In the genomic region with DNA sequence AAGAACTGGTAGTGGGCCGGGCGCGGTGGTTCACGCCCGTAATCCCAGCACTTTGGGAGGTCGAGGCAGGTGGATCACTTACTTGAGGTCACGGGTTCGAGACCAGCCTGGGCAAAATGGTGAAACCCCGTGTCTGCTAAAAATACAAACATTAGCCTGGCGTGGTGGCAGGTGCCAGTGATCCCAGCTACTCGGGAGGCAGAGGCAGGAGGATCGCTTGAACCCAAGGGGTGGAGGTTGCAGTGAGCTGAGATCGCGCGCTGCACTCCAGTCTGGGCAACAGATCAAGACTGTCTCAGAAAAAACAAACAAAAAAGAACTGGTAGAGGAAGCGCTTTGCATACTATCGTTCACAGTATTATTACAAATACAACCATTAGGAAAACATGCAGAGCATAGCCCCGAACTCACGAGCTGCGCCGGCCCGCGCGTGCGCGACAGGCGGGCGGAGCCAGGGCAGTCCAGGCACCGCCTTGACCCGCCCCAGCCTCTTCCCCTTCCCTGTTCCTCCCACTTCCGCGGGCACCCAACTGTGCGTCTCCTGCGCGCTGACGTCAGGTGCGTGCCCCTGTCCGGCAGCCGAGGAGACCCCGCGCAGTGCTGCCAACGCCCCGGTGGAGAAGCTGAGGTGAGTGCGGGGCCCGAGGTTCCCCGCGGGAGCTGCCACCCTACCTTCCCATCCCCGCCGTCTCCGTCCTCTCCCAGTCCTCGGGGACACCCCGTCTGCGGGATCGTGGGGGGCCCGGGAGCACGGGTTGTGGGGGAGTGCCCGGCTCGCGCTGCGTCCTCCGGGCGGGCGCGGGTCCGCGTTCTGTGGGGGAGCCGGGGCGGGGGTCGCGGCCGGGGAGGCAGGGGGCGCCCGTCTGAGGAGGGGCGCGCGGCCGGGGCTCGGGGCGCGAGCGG, we compare ENCODE assay signal across 8 cellular contexts.
DNase-seq lines count a peak whose midpoint lies in the region; ATAC-seq and TF ChIP-seq lines count a peak whose summit lies in the region.

A gene (plus strand): TSS at position 595 of the 903 bp plus-strand sequence. CDS start 25,770 bp downstream, outside the sequence.

- TF ChIP-seq CTCF in AG09309 (IDR thresholded peaks at IDR 0.05; ENCODE audit: control insufficient read depth, insufficient read depth, low read depth, low read length, missing control alignments), result no peak

- ATAC-seq in GM19025 (IDR thresholded peaks at IDR 0.05; ENCODE audit: low read depth, unreplicated experiment) (peak; percentile 78), HG03280 (IDR thresholded peaks at IDR 0.05; ENCODE audit: unreplicated experiment) (peak; percentile 85)

- H3K4me3 ChIP-seq in AG09309 (ENCODE audit: control insufficient read depth, low read depth, low read length), result peak within 1 kb of the TSS; percentile 84

- DNase-seq in AG09309 (ENCODE audit: low read depth) (peak; percentile 73), NCI-H446 (lab: John Stamatoyannopoulos, UW) (peak; percentile 89 to 98), islet precursor cell (peak; percentile 98)
- peak; percentile 93 for DNase-seq in activated CD4-positive, CD25-positive, alpha-beta regulatory T cell treated with anti-CD3 and anti-CD28 coated beads, Interleukin-2, amount 50 U/mL, for 16 hours (ENCODE audit: low read depth, low spot score)
- DNase-seq in central memory CD4-positive, alpha-beta T cell, result peak; percentile 97
- peak; percentile 97 for DNase-seq in stimulated activated CD4-positive, alpha-beta T cell treated with anti-CD3 and anti-CD28 coated beads, Interleukin-12 subunit alpha, Interleukin-12 subunit beta, amount 100 ng/mL, for 4 hours

Comparison
In these comparisons a context has a peak if more than half of its experiments do, and no peak if none do; other contexts are left out.
1. Peak in every context shown above with its lines: DNase-seq, ATAC-seq and H3K4me3 ChIP-seq.